Comparison of ENCODE assay signal across 1 cellular context in genomic region chr18:79065802-79066201, GRCh38.
TF ChIP-seq lines count a peak whose summit lies in the region.

No MANE protein-coding gene starts in this region.

TF ChIP-seq in H1, 55 proteins besides CTCF, POLR2A, EP300 and RAD21:
- TF ChIP-seq YY1 (IDR thresholded peaks at IDR 0.05; ENCODE audit: low read depth, low read length), result no peak
